Comparison of ENCODE assay signal across 26 cellular contexts in the genomic region with DNA sequence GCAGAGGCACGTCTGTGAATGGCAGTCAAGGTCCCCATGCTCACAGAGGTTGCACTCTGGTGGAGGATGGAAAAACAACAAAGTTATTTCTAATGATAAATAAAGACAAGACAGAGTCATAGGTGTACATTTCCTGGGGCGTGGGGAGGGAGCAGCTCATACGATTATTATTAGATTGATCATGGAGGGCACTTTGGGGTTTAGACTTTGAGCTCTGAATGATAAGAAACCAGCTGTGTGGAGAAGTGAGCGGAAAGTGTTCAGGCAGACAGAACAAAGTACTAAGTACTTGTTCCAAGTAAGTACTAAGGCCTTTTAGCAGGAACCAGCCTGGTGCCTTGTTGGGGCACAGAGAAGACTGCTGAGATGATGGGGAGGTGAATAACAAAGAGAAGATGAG.
"Had no signal": no experiment of that assay in that cellular context is flagged by ENCODE, and none has a peak within 500 bp of the region (broad histone marks: within the 10 kb centered on the region; RNA-seq: fewer than 3 reads in every experiment).

No MANE protein-coding gene starts in this region.

- DNase-seq: activated CD4-positive, alpha-beta memory T cell treated with anti-CD3 and anti-CD28 coated beads for 36 hours; activated CD4-positive, alpha-beta T cell treated with anti-CD3 and anti-CD28 coated beads for 36 hours; activated CD4-positive, alpha-beta T cell treated with anti-CD3 and anti-CD28 coated beads, Interleukin-2, amount 10 ng/mL, durations not matched to agents 24 days and 14 days; activated CD4-positive, CD25-positive, alpha-beta regulatory T cell; activated CD4-positive, CD25-positive, alpha-beta regulatory T cell treated with anti-CD3 and anti-CD28 coated beads, Interleukin-2, amount 50 U/mL, for 72 hours; activated CD8-positive, alpha-beta memory T cell treated with anti-CD3 and anti-CD28 coated beads, Interleukin-2, amount 10 ng/mL, durations not matched to agents 7 days and 5 days; activated CD8-positive, alpha-beta memory T cell treated with anti-CD3 and anti-CD28 coated beads, Interleukin-2, amount 50 U/mL, for 4 hours; activated CD8-positive, alpha-beta T cell treated with anti-CD3 and anti-CD28 coated beads, Interleukin-2, amount 10 ng/mL, durations not matched to agents 7 days and 5 days; activated gamma-delta T cell; activated naive CD4-positive, alpha-beta T cell; activated naive CD4-positive, alpha-beta T cell treated with anti-CD3 and anti-CD28 coated beads, Interleukin-2, amount 10 ng/mL, durations not matched to agents 7 days and 5 days; activated T-cell treated with anti-CD3 and anti-CD28 coated beads, Interleukin-2, amount 50 U/mL, for 1 hour; activated T-cell treated with anti-CD3 and anti-CD28 coated beads, Interleukin-2, amount 50 U/mL, for 48 hours; amniotic stem cell; anterior cingulate cortex; body of pancreas; central memory CD4-positive, alpha-beta T cell; cerebellar nuclear complex; colonic mucosa; effector CD8-positive, alpha-beta T cell; foreskin fibroblast; T-helper 2 cell had no signal

- ATAC-seq: activated CD4-positive, alpha-beta T cell treated with anti-CD3 and anti-CD28 coated beads for 36 hours; activated CD8-positive, alpha-beta memory T cell treated with anti-CD3 and anti-CD28 coated beads, Interleukin-2, amount 10 ng/mL, durations not matched to agents 7 days and 5 days; activated CD8-positive, alpha-beta T cell treated with anti-CD3 and anti-CD28 coated beads, Interleukin-2, amount 10 ng/mL, durations not matched to agents 7 days and 5 days; activated naive CD4-positive, alpha-beta T cell treated with anti-CD3 and anti-CD28 coated beads, Interleukin-2, amount 50 U/mL, for 72 hours; body of pancreas; esophagus mucosa had no signal

- H3K36me3 ChIP-seq: breast epithelium, cardiac muscle cell, colonic mucosa had no signal

- H3K9me3 ChIP-seq: breast epithelium, colonic mucosa had no signal

- H3K4me3 ChIP-seq: body of pancreas, breast epithelium, cardiac muscle cell, colonic mucosa had no signal

- H3K27ac ChIP-seq: body of pancreas, breast epithelium, cardiac muscle cell, colonic mucosa had no signal

- H3K27me3 ChIP-seq: body of pancreas, breast epithelium, cardiac muscle cell, colonic mucosa had no signal

- H3K4me1 ChIP-seq: breast epithelium, colonic mucosa had no signal
